Comparison of ENCODE assay signal across 11 cellular contexts in genomic region chr19:47365455-47365854, GRCh38. TPM values are rescaled to one million over a fixed set of nuclear protein-coding genes. Genes with fewer than 3 reads are reported as not detected.
"Had no signal": no experiment of that assay in that cellular context is flagged by ENCODE, and none has a peak within 500 bp of the region (broad histone marks: within the 10 kb centered on the region; RNA-seq: fewer than 3 reads in every experiment).

No MANE protein-coding gene starts in this region.

RNA-seq across cellular contexts. Expression of gene C5AR2, which starts 33.5 kb away (rescaled TPM):
- total RNA-seq: activated CD4-positive, alpha-beta T cell treated with anti-CD3 and anti-CD28 coated beads, Interleukin-2, amount 10 ng/mL, durations not matched to agents 24 days and 14 days; activated CD8-positive, alpha-beta memory T cell treated with anti-CD3 and anti-CD28 coated beads for 36 hours; activated naive CD4-positive, alpha-beta T cell treated with anti-CD3 and anti-CD28 coated beads for 36 hours; activated naive CD4-positive, alpha-beta T cell treated with anti-CD3 and anti-CD28 coated beads, Interleukin-2, amount 50 U/mL, for 72 hours; activated naive CD8-positive, alpha-beta T cell treated with anti-CD3 and anti-CD28 coated beads for 36 hours; activated T-cell treated with anti-CD3 and anti-CD28 coated beads, Interleukin-2, amount 50 U/mL, for 4 hours; activated T-cell treated with anti-CD3 and anti-CD28 coated beads, Interleukin-2, amount 50 U/mL, for 72 hours; activated T-helper 1 cell treated with anti-CD3 and anti-CD28 coated beads, Interleukin-12 subunit alpha, Interleukin-12 subunit beta, Interleukin-2, Interleukin-4 antibody, amounts not matched to agents 30 ng/mL and 10 ng/mL and 1 ng/mL, durations not matched to agents 14 hours and 24 hours and 36 hours; astrocyte had no signal

RNA-seq across cellular contexts. Expression of gene MEIS3, which starts 53.9 kb away (rescaled TPM):
- total RNA-seq: activated B cell treated with CpG ODN at 0.5 μM for 24 hours; activated CD4-positive, alpha-beta T cell treated with anti-CD3 and anti-CD28 coated beads, Interleukin-2, amount 10 ng/mL, durations not matched to agents 24 days and 14 days; activated CD8-positive, alpha-beta memory T cell treated with anti-CD3 and anti-CD28 coated beads for 36 hours; activated CD8-positive, alpha-beta T cell treated with anti-CD3 and anti-CD28 coated beads for 36 hours; activated naive CD4-positive, alpha-beta T cell treated with anti-CD3 and anti-CD28 coated beads for 36 hours; activated naive CD8-positive, alpha-beta T cell treated with anti-CD3 and anti-CD28 coated beads for 36 hours; activated T-helper 1 cell treated with anti-CD3 and anti-CD28 coated beads, Interleukin-12 subunit alpha, Interleukin-12 subunit beta, Interleukin-2, Interleukin-4 antibody, amounts not matched to agents 30 ng/mL and 10 ng/mL and 1 ng/mL, durations not matched to agents 14 hours and 24 hours and 36 hours had no signal
